11 cellular contexts compared by ENCODE assay signal in the genomic region with DNA sequence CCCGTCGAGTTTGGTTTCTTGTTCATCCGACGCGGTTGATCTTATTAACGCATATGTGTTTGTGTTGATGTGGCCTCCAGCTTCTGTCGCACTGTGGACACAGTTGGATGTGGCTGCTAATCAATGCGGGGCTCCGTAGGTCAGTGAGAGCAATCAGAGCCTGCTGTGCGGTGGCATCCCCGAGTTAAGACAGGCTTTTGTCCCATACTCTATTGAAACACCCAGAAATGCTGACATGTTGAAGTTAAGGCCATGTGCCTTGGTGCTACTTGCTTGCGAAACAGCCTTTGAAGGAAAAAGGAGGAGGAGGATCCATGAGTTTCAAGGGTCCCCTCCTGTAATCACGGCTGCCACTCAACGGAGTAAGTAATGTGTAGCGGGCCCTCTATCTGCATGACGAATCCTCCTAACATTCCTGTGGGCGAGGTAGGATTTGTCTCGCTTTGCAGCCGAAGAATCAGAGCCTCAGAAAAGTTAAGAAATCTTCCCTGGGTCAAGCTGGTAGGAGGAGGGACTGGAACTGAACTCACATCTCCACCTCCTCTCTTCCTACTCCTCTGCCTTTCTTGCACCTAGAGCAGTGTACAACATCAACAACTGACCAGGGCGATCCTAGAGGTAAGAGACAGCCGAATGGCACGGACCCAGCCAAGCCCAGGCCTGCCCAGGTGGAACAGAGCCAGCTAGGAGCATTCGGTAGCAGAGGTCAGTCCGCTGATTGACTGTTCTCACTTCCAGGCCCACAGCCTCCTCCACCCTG. TPM values are rescaled to one million over a fixed set of nuclear protein-coding genes. Genes with fewer than 3 reads are reported as not detected.
A peak's percentile ranks its signal among the peaks of the same experiment; 100 is the strongest.
DNase-seq lines count a peak whose midpoint lies in the region; ATAC-seq and TF ChIP-seq lines count a peak whose summit lies in the region.
"Had no signal": no experiment of that assay in that cellular context is flagged by ENCODE, and none has a peak within 500 bp of the region (broad histone marks: within the 10 kb centered on the region; RNA-seq: fewer than 3 reads in every experiment).

No MANE protein-coding gene starts in this region.

- intact Hi-C loops in HCT116 (cut with micrococcal nuclease) = no loop called here

- CTCF ChIA-PET in HCT116 (lab: Charles Lee) = no interaction called here

- DNase-seq in HCT116 (ENCODE audit: low read depth, low spot score) (no peak), RWPE2 (ENCODE audit: low spot score) (no peak), fibroblast of peridontal ligament (ENCODE audit: extremely low read depth) (peak; percentile 3), omental fat pad (ENCODE audit: low spot score) (no peak), NCI-H2107 treated with DMSO at 0.1 percent for 48 hours (lab: John Stamatoyannopoulos, UW; ENCODE audit: unreplicated experiment) (no peak), GF-D8 (lab: John Stamatoyannopoulos, UW) (no peak)
- no peak for DNase-seq in stimulated activated CD4-positive, alpha-beta T cell treated with anti-CD3 and anti-CD28 coated beads, Interleukin-2, amount 100 ng/mL, for 24 hours
- DNase-seq: activated CD8-positive, alpha-beta T cell treated with anti-CD3 and anti-CD28 coated beads, Interleukin-2, amount 10 ng/mL, durations not matched to agents 7 days and 5 days; NCI-H1930; stimulated activated CD4-positive, alpha-beta T cell treated with anti-CD3 and anti-CD28 coated beads, Interleukin-15, amount 100 ng/mL, for 24 hours had no signal

- ATAC-seq in HCT116 = peak; percentile 82
- ATAC-seq in RWPE2 (ENCODE audit: low read depth) = peak; percentile 76
- ATAC-seq in omental fat pad (ENCODE audit: low FRiP score) = peak; percentile 63
- ATAC-seq in GM19397 (IDR thresholded peaks at IDR 0.05; ENCODE audit: unreplicated experiment) = no peak
- ATAC-seq: activated CD8-positive, alpha-beta T cell treated with anti-CD3 and anti-CD28 coated beads, Interleukin-2, amount 10 ng/mL, durations not matched to agents 7 days and 5 days had no signal

- POLR2A ChIA-PET in HCT116 (lab: Charles Lee) = no interaction called here

- TF ChIP-seq POLR2A in HCT116 (IDR thresholded peaks at IDR 0.05; ENCODE audit: borderline replicate concordance, extremely low read depth, insufficient read depth, insufficient read length) = no peak

- H4K20me1 ChIP-seq in HCT116 (ENCODE audit: insufficient read depth) = no peaks in the 10 kb centered on the region

- H3K9me2 ChIP-seq in HCT116 (ENCODE audit: insufficient read depth) = no peaks in the 10 kb centered on the region

- peak overlapping the region; percentile 22; the same call in 1 of the 2 replicates for H3K9ac ChIP-seq in HCT116 (ENCODE audit: low read length)

- H3K27ac ChIP-seq in HCT116 (ENCODE audit: low read depth, low read length) = peak overlapping the region; percentile 43; the same call in 1 of the 2 replicates
- H3K27ac ChIP-seq in RWPE2 (ENCODE audit: poor library complexity, severe bottlenecking) = peak overlapping the region; percentile 49

- H3K27me3 ChIP-seq in HCT116 (ENCODE audit: insufficient read depth, low read length) (no peaks in the 10 kb centered on the region), RWPE2 (ENCODE audit: insufficient read depth, poor library complexity, severe bottlenecking) (no peaks in the 10 kb centered on the region)

- no peaks in the 10 kb centered on the region for H3K9me3 ChIP-seq in HCT116 (ENCODE audit: control insufficient read depth in 1 of 2, insufficient read depth in 1 of 2, low read depth in 1 of 2, low read length in 2 of 2)
- H3K9me3 ChIP-seq in RWPE2 (ENCODE audit: severe bottlenecking) = no peaks in the 10 kb centered on the region

- no peak for TF ChIP-seq RAD21 in HCT116 (IDR thresholded peaks at IDR 0.05; ENCODE audit: low read depth)

- TF ChIP-seq CTCF in HCT116 (IDR thresholded peaks at IDR 0.05 in 2 of 3, conservative IDR thresholded peaks at IDR 0.05 in 1 of 3; ENCODE audit: borderline replicate concordance in 1 of 3, insufficient read depth in 1 of 3, low read depth in 2 of 3, low read length in 2 of 3) (no peak), RWPE2 (IDR thresholded peaks at IDR 0.05; ENCODE audit: poor library complexity, severe bottlenecking) (no peak), omental fat pad (IDR thresholded peaks at IDR 0.05) (no peak)

- no TSS peak for BruUV-seq in HCT116 (replicated peaks; lab: Mats Ljungman, UMichigan)

- H3K4me3 ChIP-seq in HCT116 (replicated peaks in 1 of 2; ENCODE audit: low read depth in 1 of 2, low read length in 2 of 2) = peak overlapping the region in 1 of 2 experiments; percentile 32; a peak in 1 of 4 replicates
- H3K4me3 ChIP-seq in RWPE2 (ENCODE audit: severe bottlenecking) = no peak overlapping the region

- peak overlapping the region; percentile 59 for H3K4me2 ChIP-seq in HCT116 (ENCODE audit: low read length)

- H3K4me1 ChIP-seq in HCT116 (ENCODE audit: control insufficient read depth in 1 of 2, insufficient read depth in 2 of 2, low read length in 2 of 2) (peaks cover 23 to 27% of the 10 kb centered on the region in 2 experiments), RWPE2 (ENCODE audit: insufficient read depth, poor library complexity, severe bottlenecking) (peaks cover 28% of the 10 kb centered on the region)

- H3K79me2 ChIP-seq in HCT116 (ENCODE audit: insufficient read depth, low read length) = 0 out of 2 replicates have a peak, but pooled peaks cover 8% of the 10 kb centered on the region

- H2AFZ ChIP-seq in HCT116 (ENCODE audit: low read depth, low read length, poor library complexity, severe bottlenecking) = no peak overlapping the region

- RAD21 ChIA-PET in HCT116 (lab: Charles Lee; ENCODE audit: low non-redundant PET in 1 of 2, low total read pairs in 2 of 2, uncharacterized antibody in 2 of 2, unreplicated experiment in 2 of 2) = no interaction called here

- peaks cover 3 to 5% of the 10 kb centered on the region in 2 experiments; a peak in 2 of 4 replicates for H3K36me3 ChIP-seq in HCT116 (ENCODE audit: control insufficient read depth in 1 of 2, insufficient read depth in 2 of 2, low read length in 2 of 2)
- H3K36me3 ChIP-seq in RWPE2 (ENCODE audit: low read depth) = no peaks in the 10 kb centered on the region

TF ChIP-seq in HCT116, 20 proteins besides CTCF, POLR2A, EP300 and RAD21:
- TF ChIP-seq FOSL1 (IDR thresholded peaks at IDR 0.05; ENCODE audit: low read depth) = no peak
- no peak for TF ChIP-seq YY1 (IDR thresholded peaks at IDR 0.05; ENCODE audit: extremely low read depth, insufficient replicate concordance, low read depth, low read length)
- no peak for TF ChIP-seq CEBPB (IDR thresholded peaks at IDR 0.05; ENCODE audit: low read depth)
- TF ChIP-seq, protein P1, sequence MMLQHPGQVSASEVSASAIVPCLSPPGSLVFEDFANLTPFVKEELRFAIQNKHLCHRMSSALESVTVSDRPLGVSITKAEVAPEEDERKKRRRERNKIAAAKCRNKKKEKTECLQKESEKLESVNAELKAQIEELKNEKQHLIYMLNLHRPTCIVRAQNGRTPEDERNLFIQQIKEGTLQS (IDR thresholded peaks at IDR 0.05) = no peak
- TF ChIP-seq ELF1 (IDR thresholded peaks at IDR 0.05; ENCODE audit: borderline replicate concordance, low read depth) = no peak
- TF ChIP-seq SIN3A (IDR thresholded peaks at IDR 0.05; ENCODE audit: low read depth) = 0 out of 2 replicates have a peak, but pooled peaks have one; percentile 47

RNA-seq across cellular contexts. Expression of a gene that starts 19.5 kb away (rescaled TPM):
- 31.4 TPM for total RNA-seq in HCT116 (2021; ENCODE audit: unreplicated experiment)
- 37.4 and 40.7 TPM in 2 replicates for polyA plus RNA-seq in HCT116 (2012)
- 10 to 100 TPM in 1 of 4 donors, 1 to 10 TPM in 3; 2.9 to 16.9 (median 7.0) TPM for total RNA-seq in omental fat pad
